ENCODE assay signal across 1 cellular context in the genomic region with DNA sequence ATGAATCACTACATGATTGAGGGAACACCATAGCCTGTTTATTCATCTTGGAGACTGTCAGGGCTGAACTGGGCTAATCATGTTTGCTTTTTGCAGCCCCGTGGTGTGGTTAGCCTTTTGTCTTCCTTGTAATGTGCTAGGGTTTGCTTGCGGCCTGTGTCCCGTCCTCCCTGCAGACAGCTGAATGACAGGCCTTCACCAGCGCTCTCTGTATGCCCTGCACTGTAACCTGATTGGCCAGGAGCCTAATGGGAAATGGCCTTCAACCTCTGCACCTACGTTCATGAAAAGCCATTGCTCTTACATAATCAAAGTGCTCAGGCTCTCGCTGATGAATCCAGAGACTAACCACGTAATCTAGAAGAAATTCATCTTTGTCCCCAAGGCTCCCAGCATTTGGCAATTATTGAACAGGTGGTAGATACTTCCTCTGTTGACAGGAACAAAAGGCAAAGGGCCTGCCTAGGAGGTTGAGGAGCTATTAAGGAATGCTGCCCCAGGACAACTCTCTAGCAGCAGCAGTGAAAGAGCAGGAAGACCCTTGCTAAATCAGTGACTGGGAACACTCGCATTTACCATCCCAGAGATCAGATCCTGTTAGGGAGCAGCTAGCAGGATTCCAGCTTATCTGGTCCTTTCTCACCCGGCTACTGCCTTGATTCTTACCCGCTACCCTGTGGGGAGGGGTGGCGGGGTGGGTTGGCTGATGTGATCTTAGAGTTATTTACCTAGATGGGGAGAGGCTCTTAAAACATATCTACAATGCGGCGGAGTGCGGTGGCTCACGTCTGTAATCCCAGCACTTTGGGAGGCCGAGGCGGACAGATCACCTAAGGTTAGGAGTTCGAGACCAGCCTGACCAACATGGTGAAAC.
TF ChIP-seq lines count a peak whose summit lies in the region.

No MANE protein-coding gene starts in this region.

TF ChIP-seq in SK-N-SH, 30 proteins besides CTCF, POLR2A, EP300 and RAD21 (continued from another document):
- TF ChIP-seq, protein P1, sequence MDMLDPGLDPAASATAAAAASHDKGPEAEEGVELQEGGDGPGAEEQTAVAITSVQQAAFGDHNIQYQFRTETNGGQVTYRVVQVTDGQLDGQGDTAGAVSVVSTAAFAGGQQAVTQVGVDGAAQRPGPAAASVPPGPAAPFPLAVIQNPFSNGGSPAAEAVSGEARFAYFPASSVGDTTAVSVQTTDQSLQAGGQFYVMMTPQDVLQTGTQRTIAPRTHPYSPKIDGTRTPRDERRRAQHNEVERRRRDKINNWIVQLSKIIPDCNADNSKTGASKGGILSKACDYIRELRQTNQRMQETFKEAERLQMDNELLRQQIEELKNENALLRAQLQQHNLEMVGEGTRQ (IDR thresholded peaks at IDR 0.05; ENCODE audit: borderline replicate concordance, low read depth, low read length): no peak
TF ChIP-seq in SK-N-SH: peak in this region for 0.
